Comparison of ENCODE assay signal across 2 cellular contexts in the genomic region with DNA sequence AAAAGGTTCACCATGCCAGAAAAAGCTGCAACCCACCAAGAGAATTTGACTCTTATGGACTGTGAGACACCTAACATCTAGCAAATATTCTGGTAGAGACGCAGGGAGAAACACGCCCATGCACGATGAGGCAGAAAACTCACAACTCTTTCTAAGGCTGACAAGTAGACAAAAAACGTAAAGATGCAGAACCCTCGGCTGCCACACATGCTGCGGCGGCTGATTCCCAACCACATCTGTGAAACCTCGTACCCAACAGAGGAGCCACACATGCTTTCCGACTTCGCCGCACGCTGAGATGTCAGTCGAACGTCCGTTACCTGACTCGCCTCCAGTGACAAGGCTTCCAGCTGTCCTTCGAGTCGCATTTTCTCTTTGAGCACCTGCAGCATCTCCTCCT.
A peak's percentile ranks its signal among the peaks of the same experiment; 100 is the strongest.
TF ChIP-seq lines count a peak whose summit lies in the region.

No MANE protein-coding gene starts in this region.

TF ChIP-seq in K562, 482 proteins besides CTCF, POLR2A, EP300 and RAD21:
- TF ChIP-seq POLR2G (IDR thresholded peaks at IDR 0.05; ENCODE audit: low read depth, low read length) = peak; percentile 40; the same call in 1 of the 2 replicates
- no peak for TF ChIP-seq LEF1 (IDR thresholded peaks at IDR 0.05)

TF ChIP-seq in WTC11, 78 proteins besides CTCF, POLR2A, EP300 and RAD21:
- TF ChIP-seq, protein P1, sequence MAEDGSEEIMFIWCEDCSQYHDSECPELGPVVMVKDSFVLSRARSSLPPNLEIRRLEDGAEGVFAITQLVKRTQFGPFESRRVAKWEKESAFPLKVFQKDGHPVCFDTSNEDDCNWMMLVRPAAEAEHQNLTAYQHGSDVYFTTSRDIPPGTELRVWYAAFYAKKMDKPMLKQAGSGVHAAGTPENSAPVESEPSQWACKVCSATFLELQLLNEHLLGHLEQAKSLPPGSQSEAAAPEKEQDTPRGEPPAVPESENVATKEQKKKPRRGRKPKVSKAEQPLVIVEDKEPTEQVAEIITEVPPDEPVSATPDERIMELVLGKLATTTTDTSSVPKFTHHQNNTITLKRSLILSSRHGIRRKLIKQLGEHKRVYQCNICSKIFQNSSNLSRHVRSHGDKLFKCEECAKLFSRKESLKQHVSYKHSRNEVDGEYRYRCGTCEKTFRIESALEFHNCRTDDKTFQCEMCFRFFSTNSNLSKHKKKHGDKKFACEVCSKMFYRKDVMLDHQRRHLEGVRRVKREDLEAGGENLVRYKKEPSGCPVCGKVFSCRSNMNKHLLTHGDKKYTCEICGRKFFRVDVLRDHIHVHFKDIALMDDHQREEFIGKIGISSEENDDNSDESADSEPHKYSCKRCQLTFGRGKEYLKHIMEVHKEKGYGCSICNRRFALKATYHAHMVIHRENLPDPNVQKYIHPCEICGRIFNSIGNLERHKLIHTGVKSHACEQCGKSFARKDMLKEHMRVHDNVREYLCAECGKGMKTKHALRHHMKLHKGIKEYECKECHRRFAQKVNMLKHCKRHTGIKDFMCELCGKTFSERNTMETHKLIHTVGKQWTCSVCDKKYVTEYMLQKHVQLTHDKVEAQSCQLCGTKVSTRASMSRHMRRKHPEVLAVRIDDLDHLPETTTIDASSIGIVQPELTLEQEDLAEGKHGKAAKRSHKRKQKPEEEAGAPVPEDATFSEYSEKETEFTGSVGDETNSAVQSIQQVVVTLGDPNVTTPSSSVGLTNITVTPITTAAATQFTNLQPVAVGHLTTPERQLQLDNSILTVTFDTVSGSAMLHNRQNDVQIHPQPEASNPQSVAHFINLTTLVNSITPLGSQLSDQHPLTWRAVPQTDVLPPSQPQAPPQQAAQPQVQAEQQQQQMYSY (CRISPR knock-in tag; IDR thresholded peaks at IDR 0.05) = no peak
- TF ChIP-seq NR1H2 (CRISPR knock-in tag; IDR thresholded peaks at IDR 0.05) (no peak), ZNF121 (CRISPR knock-in tag; IDR thresholded peaks at IDR 0.05) (no peak), CBFB (CRISPR knock-in tag; IDR thresholded peaks at IDR 0.05; ENCODE audit: low read depth) (no peak), ETV6 (CRISPR knock-in tag; IDR thresholded peaks at IDR 0.05) (no peak), GTF2I (CRISPR knock-in tag; conservative IDR thresholded peaks at IDR 0.05) (no peak), HMGA2 (CRISPR knock-in tag; IDR thresholded peaks at IDR 0.05) (no peak), PRRX2 (CRISPR knock-in tag; IDR thresholded peaks at IDR 0.05) (no peak), ZNF396 (CRISPR knock-in tag; IDR thresholded peaks at IDR 0.05; ENCODE audit: borderline replicate concordance) (no peak), FOXJ3 (CRISPR knock-in tag; IDR thresholded peaks at IDR 0.05; ENCODE audit: borderline replicate concordance) (no peak)
- TF ChIP-seq, protein P2, sequence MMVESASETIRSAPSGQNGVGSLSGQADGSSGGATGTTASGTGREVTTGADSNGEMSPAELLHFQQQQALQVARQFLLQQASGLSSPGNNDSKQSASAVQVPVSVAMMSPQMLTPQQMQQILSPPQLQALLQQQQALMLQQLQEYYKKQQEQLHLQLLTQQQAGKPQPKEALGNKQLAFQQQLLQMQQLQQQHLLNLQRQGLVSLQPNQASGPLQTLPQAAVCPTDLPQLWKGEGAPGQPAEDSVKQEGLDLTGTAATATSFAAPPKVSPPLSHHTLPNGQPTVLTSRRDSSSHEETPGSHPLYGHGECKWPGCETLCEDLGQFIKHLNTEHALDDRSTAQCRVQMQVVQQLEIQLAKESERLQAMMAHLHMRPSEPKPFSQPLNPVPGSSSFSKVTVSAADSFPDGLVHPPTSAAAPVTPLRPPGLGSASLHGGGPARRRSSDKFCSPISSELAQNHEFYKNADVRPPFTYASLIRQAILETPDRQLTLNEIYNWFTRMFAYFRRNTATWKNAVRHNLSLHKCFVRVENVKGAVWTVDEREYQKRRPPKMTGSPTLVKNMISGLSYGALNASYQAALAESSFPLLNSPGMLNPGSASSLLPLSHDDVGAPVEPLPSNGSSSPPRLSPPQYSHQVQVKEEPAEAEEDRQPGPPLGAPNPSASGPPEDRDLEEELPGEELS (CRISPR knock-in tag; IDR thresholded peaks at IDR 0.05) = no peak
- TF ChIP-seq, protein P3, sequence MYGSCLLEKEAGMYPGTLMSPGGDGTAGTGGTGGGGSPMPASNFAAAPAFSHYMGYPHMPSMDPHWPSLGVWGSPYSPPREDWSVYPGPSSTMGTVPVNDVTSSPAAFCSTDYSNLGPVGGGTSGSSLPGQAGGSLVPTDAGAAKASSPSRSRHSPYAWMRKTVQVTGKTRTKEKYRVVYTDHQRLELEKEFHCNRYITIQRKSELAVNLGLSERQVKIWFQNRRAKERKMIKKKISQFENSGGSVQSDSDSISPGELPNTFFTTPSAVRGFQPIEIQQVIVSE (CRISPR knock-in tag; IDR thresholded peaks at IDR 0.05; ENCODE audit: borderline replicate concordance) = no peak
- TF ChIP-seq, protein P4, sequence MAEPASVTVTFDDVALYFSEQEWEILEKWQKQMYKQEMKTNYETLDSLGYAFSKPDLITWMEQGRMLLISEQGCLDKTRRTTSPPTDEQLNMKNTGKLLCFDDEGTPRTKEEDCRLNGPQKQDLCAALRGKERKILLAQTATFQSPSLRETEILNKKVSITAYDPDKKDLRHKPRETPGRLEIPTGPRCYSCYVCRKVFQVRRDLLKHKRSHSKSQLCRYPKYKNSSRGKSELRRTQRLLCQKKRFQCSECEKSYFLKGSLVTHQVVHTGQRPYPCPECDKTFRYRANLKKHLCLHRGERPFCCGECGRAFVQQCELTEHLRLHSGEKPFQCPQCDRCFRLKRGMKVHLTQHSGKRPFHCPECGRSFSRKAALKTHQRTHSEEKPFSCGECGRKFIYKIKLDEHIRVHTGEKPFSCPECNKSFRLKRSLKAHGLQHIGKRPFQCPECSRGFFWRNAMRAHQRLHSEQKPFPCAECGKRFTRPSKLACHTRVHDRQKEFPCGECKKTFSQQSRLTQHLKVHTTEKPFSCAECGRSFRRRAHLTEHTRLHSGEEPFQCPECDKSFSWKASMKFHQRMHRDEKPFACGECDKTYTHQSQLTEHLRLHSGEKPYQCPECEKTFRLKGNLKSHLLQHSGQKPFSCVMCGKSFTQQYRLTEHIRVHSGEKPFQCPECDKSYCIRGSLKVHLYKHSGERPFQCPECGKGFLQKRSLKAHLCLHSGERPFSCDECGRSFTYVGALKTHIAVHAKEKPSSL (CRISPR knock-in tag; conservative IDR thresholded peaks at IDR 0.05) = no peak
- TF ChIP-seq, protein P5, sequence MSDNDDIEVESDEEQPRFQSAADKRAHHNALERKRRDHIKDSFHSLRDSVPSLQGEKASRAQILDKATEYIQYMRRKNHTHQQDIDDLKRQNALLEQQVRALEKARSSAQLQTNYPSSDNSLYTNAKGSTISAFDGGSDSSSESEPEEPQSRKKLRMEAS (CRISPR knock-in tag; IDR thresholded peaks at IDR 0.05) = no peak
- TF ChIP-seq, protein P6, sequence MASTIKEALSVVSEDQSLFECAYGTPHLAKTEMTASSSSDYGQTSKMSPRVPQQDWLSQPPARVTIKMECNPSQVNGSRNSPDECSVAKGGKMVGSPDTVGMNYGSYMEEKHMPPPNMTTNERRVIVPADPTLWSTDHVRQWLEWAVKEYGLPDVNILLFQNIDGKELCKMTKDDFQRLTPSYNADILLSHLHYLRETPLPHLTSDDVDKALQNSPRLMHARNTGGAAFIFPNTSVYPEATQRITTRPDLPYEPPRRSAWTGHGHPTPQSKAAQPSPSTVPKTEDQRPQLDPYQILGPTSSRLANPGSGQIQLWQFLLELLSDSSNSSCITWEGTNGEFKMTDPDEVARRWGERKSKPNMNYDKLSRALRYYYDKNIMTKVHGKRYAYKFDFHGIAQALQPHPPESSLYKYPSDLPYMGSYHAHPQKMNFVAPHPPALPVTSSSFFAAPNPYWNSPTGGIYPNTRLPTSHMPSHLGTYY (CRISPR knock-in tag; IDR thresholded peaks at IDR 0.05) = no peak
- TF ChIP-seq, protein P7, sequence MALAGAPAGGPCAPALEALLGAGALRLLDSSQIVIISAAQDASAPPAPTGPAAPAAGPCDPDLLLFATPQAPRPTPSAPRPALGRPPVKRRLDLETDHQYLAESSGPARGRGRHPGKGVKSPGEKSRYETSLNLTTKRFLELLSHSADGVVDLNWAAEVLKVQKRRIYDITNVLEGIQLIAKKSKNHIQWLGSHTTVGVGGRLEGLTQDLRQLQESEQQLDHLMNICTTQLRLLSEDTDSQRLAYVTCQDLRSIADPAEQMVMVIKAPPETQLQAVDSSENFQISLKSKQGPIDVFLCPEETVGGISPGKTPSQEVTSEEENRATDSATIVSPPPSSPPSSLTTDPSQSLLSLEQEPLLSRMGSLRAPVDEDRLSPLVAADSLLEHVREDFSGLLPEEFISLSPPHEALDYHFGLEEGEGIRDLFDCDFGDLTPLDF (CRISPR knock-in tag; IDR thresholded peaks at IDR 0.05) = no peak
- TF ChIP-seq, protein P8, sequence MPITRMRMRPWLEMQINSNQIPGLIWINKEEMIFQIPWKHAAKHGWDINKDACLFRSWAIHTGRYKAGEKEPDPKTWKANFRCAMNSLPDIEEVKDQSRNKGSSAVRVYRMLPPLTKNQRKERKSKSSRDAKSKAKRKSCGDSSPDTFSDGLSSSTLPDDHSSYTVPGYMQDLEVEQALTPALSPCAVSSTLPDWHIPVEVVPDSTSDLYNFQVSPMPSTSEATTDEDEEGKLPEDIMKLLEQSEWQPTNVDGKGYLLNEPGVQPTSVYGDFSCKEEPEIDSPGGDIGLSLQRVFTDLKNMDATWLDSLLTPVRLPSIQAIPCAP (CRISPR knock-in tag; IDR thresholded peaks at IDR 0.05) = no peak
